ENCODE assay signal across 10 cellular contexts in genomic region chr4:119025916-119026661, GRCh38.
A peak's percentile ranks its signal among the peaks of the same experiment; 100 is the strongest.
DNase-seq lines count a peak whose midpoint lies in the region; ATAC-seq and TF ChIP-seq lines count a peak whose summit lies in the region.
"Had no signal": no experiment of that assay in that cellular context is flagged by ENCODE, and none has a peak within 500 bp of the region (broad histone marks: within the 10 kb centered on the region; RNA-seq: fewer than 3 reads in every experiment).

No MANE protein-coding gene starts in this region.

- no peak for ATAC-seq in GM21723 (IDR thresholded peaks at IDR 0.05; ENCODE audit: unreplicated experiment)

- TF ChIP-seq CTCF in spleen (IDR thresholded peaks at IDR 0.05 in 8 of 11, conservative IDR thresholded peaks at IDR 0.05 in 3 of 11) (no peak), WERI-Rb-1 (IDR thresholded peaks at IDR 0.05; ENCODE audit: low read depth, low read length) (no peak)

- H3K27ac ChIP-seq in spleen (peak overlapping the region in 6 of 8 donors; percentile 48 to 74 (median 58)), WERI-Rb-1 (no peak overlapping the region)

- no peak overlapping the region for H3K4me3 ChIP-seq in spleen
- H3K4me3 ChIP-seq in WERI-Rb-1 (ENCODE audit: low read depth, low read length) = no peak overlapping the region

- H3K9me3 ChIP-seq in spleen = no peaks in the 10 kb centered on the region
- no peaks in the 10 kb centered on the region for H3K9me3 ChIP-seq in WERI-Rb-1 (ENCODE audit: severe bottlenecking)

- TF ChIP-seq POLR2A in spleen (IDR thresholded peaks at IDR 0.05) = no peak

- H3K27me3 ChIP-seq in spleen (replicated peaks in 1 of 7) (no peaks in the 10 kb centered on the region), WERI-Rb-1 (ENCODE audit: insufficient read depth, low read depth, severe bottlenecking) (no peaks in the 10 kb centered on the region)

- peaks cover 0 to 27% (median 7%) of the 10 kb centered on the region in 6 donors for H3K4me1 ChIP-seq in spleen

- WGBS in spleen, 5 donors = 36 to 73% (median 50%) methylated on average over 4 of the region's 4 CpGs

- DNase-seq in HPDE6-E6E7 (ENCODE audit: extremely low spot score) (peak; percentile 42), amniotic stem cell (lab: John Stamatoyannopoulos, UW) (peak; percentile 61), inferior parietal cortex (ENCODE audit: extremely low spot score) (peak; percentile 45), spleen (no peak), T-helper 9 cell (no peak), WERI-Rb-1 (no peak), Ammon's horn (ENCODE audit: low spot score) (no peak)
- DNase-seq: activated T-cell treated with anti-CD3 and anti-CD28 coated beads, Interleukin-2, amount 50 U/mL, for 1 hour; NCI-H1048 had no signal

- H3K36me3 ChIP-seq in spleen = peaks cover 0 to 12% (median 3%) of the 10 kb centered on the region in 6 donors
- H3K36me3 ChIP-seq in WERI-Rb-1 = no peaks in the 10 kb centered on the region

- intact Hi-C loops in spleen (cut with DNase I; ENCODE audit: low total_unique reads) = no loop called here

Comparison
In these comparisons a context has a peak if more than half of its experiments do, and no peak if none do; other contexts are left out.
1. DNase-seq: peak in HPDE6-E6E7 (single experiment), amniotic stem cell (single experiment) and inferior parietal cortex (single experiment); none in spleen (single experiment), T-helper 9 cell (single experiment), WERI-Rb-1 (single experiment) and Ammon's horn (single experiment).